ENCODE assay signal across 1 cellular context in the genomic region with DNA sequence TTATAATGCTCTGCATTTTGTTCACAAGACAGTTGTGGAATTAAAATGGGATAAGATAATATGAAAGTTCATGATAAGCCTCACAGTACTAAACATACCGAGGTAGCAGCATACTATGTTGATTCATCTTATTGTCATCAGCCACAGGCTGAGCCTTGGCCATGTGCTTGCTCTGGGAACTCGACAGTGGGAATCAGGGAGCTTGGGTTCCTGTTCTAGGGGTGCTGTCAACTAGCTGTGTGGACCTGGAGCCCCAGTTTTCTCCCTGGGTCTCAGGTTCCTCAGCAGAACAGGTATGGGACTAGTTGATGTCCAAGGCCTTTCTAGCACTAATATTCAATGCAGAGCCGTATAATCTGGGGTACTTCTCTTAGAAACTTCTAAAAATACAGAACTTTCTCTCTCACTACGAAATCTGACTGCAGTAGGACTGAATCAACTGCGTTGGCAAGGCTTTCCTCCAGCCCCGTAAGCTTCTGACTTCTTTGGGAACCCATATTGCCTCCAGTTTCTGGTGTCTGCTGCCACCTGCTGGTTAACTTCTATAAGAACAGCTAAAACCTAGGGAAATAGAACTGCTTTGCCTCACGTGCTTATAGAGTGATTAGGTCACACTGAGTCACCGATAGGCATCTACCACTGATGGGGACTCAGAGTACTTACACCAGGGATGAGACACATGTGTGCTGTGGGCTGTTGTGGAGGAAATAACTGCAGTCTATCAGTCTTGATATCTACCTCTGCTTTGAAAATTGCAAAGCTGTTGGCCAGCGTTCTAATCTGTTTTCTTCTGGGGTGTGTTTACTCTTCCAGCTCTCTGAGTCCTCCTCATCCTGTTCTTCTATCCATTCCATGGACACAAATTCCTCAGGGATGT.
TF ChIP-seq lines count a peak whose summit lies in the region.

No MANE protein-coding gene starts in this region.

TF ChIP-seq in K562, 482 proteins besides CTCF, POLR2A, EP300 and RAD21 (continued from another document and continues in another):
- TF ChIP-seq, protein P1, sequence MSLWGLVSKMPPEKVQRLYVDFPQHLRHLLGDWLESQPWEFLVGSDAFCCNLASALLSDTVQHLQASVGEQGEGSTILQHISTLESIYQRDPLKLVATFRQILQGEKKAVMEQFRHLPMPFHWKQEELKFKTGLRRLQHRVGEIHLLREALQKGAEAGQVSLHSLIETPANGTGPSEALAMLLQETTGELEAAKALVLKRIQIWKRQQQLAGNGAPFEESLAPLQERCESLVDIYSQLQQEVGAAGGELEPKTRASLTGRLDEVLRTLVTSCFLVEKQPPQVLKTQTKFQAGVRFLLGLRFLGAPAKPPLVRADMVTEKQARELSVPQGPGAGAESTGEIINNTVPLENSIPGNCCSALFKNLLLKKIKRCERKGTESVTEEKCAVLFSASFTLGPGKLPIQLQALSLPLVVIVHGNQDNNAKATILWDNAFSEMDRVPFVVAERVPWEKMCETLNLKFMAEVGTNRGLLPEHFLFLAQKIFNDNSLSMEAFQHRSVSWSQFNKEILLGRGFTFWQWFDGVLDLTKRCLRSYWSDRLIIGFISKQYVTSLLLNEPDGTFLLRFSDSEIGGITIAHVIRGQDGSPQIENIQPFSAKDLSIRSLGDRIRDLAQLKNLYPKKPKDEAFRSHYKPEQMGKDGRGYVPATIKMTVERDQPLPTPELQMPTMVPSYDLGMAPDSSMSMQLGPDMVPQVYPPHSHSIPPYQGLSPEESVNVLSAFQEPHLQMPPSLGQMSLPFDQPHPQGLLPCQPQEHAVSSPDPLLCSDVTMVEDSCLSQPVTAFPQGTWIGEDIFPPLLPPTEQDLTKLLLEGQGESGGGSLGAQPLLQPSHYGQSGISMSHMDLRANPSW (CRISPR knock-in tag; IDR thresholded peaks at IDR 0.05) = no peak
- TF ChIP-seq, protein P2, sequence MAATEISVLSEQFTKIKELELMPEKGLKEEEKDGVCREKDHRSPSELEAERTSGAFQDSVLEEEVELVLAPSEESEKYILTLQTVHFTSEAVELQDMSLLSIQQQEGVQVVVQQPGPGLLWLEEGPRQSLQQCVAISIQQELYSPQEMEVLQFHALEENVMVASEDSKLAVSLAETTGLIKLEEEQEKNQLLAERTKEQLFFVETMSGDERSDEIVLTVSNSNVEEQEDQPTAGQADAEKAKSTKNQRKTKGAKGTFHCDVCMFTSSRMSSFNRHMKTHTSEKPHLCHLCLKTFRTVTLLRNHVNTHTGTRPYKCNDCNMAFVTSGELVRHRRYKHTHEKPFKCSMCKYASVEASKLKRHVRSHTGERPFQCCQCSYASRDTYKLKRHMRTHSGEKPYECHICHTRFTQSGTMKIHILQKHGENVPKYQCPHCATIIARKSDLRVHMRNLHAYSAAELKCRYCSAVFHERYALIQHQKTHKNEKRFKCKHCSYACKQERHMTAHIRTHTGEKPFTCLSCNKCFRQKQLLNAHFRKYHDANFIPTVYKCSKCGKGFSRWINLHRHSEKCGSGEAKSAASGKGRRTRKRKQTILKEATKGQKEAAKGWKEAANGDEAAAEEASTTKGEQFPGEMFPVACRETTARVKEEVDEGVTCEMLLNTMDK (IDR thresholded peaks at IDR 0.05; ENCODE audit: borderline replicate concordance, insufficient read depth, low read depth, low read length, poor library complexity, severe bottlenecking) = no peak
- TF ChIP-seq, protein P3, sequence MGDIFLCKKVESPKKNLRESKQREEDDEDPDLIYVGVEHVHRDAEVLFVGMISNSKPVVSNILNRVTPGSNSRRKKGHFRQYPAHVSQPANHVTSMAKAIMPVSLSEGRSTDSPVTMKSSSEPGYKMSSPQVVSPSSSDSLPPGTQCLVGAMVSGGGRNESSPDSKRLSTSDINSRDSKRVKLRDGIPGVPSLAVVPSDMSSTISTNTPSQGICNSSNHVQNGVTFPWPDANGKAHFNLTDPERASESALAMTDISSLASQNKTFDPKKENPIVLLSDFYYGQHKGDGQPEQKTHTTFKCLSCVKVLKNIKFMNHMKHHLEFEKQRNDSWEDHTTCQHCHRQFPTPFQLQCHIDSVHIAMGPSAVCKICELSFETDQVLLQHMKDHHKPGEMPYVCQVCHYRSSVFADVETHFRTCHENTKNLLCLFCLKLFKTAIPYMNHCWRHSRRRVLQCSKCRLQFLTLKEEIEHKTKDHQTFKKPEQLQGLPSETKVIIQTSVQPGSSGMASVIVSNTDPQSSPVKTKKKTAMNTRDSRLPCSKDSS (IDR thresholded peaks at IDR 0.05; ENCODE audit: low read depth, partially characterized antibody) = no peak
- TF ChIP-seq, protein P4, sequence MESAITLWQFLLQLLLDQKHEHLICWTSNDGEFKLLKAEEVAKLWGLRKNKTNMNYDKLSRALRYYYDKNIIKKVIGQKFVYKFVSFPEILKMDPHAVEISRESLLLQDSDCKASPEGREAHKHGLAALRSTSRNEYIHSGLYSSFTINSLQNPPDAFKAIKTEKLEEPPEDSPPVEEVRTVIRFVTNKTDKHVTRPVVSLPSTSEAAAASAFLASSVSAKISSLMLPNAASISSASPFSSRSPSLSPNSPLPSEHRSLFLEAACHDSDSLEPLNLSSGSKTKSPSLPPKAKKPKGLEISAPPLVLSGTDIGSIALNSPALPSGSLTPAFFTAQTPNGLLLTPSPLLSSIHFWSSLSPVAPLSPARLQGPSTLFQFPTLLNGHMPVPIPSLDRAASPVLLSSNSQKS (CRISPR knock-in tag; IDR thresholded peaks at IDR 0.05) = no peak
- peak; percentile 42 for TF ChIP-seq CXXC5 (CRISPR knock-in tag; IDR thresholded peaks at IDR 0.05)
- TF ChIP-seq ATF1 (CRISPR knock-in tag; IDR thresholded peaks at IDR 0.05) = no peak
- peak; percentile 60 for TF ChIP-seq ATF1 (tag; IDR thresholded peaks at IDR 0.05)
- TF ChIP-seq, protein P5, sequence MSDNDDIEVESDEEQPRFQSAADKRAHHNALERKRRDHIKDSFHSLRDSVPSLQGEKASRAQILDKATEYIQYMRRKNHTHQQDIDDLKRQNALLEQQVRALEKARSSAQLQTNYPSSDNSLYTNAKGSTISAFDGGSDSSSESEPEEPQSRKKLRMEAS (CRISPR knock-in tag; IDR thresholded peaks at IDR 0.05) = peak; percentile 60; the same call in 1 of the 2 replicates
- TF ChIP-seq HCFC1 (IDR thresholded peaks at IDR 0.05; ENCODE audit: low read depth, low read length) = 0 out of 2 replicates have a peak, but pooled peaks have one; percentile 4
- TF ChIP-seq, protein P6, sequence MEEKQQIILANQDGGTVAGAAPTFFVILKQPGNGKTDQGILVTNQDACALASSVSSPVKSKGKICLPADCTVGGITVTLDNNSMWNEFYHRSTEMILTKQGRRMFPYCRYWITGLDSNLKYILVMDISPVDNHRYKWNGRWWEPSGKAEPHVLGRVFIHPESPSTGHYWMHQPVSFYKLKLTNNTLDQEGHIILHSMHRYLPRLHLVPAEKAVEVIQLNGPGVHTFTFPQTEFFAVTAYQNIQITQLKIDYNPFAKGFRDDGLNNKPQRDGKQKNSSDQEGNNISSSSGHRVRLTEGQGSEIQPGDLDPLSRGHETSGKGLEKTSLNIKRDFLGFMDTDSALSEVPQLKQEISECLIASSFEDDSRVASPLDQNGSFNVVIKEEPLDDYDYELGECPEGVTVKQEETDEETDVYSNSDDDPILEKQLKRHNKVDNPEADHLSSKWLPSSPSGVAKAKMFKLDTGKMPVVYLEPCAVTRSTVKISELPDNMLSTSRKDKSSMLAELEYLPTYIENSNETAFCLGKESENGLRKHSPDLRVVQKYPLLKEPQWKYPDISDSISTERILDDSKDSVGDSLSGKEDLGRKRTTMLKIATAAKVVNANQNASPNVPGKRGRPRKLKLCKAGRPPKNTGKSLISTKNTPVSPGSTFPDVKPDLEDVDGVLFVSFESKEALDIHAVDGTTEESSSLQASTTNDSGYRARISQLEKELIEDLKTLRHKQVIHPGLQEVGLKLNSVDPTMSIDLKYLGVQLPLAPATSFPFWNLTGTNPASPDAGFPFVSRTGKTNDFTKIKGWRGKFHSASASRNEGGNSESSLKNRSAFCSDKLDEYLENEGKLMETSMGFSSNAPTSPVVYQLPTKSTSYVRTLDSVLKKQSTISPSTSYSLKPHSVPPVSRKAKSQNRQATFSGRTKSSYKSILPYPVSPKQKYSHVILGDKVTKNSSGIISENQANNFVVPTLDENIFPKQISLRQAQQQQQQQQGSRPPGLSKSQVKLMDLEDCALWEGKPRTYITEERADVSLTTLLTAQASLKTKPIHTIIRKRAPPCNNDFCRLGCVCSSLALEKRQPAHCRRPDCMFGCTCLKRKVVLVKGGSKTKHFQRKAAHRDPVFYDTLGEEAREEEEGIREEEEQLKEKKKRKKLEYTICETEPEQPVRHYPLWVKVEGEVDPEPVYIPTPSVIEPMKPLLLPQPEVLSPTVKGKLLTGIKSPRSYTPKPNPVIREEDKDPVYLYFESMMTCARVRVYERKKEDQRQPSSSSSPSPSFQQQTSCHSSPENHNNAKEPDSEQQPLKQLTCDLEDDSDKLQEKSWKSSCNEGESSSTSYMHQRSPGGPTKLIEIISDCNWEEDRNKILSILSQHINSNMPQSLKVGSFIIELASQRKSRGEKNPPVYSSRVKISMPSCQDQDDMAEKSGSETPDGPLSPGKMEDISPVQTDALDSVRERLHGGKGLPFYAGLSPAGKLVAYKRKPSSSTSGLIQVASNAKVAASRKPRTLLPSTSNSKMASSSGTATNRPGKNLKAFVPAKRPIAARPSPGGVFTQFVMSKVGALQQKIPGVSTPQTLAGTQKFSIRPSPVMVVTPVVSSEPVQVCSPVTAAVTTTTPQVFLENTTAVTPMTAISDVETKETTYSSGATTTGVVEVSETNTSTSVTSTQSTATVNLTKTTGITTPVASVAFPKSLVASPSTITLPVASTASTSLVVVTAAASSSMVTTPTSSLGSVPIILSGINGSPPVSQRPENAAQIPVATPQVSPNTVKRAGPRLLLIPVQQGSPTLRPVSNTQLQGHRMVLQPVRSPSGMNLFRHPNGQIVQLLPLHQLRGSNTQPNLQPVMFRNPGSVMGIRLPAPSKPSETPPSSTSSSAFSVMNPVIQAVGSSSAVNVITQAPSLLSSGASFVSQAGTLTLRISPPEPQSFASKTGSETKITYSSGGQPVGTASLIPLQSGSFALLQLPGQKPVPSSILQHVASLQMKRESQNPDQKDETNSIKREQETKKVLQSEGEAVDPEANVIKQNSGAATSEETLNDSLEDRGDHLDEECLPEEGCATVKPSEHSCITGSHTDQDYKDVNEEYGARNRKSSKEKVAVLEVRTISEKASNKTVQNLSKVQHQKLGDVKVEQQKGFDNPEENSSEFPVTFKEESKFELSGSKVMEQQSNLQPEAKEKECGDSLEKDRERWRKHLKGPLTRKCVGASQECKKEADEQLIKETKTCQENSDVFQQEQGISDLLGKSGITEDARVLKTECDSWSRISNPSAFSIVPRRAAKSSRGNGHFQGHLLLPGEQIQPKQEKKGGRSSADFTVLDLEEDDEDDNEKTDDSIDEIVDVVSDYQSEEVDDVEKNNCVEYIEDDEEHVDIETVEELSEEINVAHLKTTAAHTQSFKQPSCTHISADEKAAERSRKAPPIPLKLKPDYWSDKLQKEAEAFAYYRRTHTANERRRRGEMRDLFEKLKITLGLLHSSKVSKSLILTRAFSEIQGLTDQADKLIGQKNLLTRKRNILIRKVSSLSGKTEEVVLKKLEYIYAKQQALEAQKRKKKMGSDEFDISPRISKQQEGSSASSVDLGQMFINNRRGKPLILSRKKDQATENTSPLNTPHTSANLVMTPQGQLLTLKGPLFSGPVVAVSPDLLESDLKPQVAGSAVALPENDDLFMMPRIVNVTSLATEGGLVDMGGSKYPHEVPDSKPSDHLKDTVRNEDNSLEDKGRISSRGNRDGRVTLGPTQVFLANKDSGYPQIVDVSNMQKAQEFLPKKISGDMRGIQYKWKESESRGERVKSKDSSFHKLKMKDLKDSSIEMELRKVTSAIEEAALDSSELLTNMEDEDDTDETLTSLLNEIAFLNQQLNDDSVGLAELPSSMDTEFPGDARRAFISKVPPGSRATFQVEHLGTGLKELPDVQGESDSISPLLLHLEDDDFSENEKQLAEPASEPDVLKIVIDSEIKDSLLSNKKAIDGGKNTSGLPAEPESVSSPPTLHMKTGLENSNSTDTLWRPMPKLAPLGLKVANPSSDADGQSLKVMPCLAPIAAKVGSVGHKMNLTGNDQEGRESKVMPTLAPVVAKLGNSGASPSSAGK (IDR thresholded peaks at IDR 0.05) = peak; percentile 11; the same call in 1 of the 2 replicates
- TF ChIP-seq PTRF (tag; IDR thresholded peaks at IDR 0.05) = no peak
- TF ChIP-seq ZNF140 (CRISPR knock-in tag; IDR thresholded peaks at IDR 0.05) = no peak
